In genomic region chr7:143088549-143089231, GRCh38 we compare ENCODE assay signal across 20 cellular contexts. TPM values are rescaled to one million over a fixed set of nuclear protein-coding genes. Genes with fewer than 3 reads are reported as not detected.
"Had no signal": no experiment of that assay in that cellular context is flagged by ENCODE, and none has a peak within 500 bp of the region (broad histone marks: within the 10 kb centered on the region; RNA-seq: fewer than 3 reads in every experiment).

No MANE protein-coding gene starts in this region.

RNA-seq across cellular contexts. Expression of gene OR6V1, which starts 36.5 kb away (rescaled TPM):
- total RNA-seq: dermis microvascular lymphatic vessel endothelial cell; endodermal cell; esophagus mucosa; esophagus squamous epithelium; gastrocnemius medialis; glomerular endothelial cell; heart right ventricle; kidney epithelial cell; left cardiac atrium; left lung; left ventricle myocardium superior; lower leg skin; lower lobe of right lung; lung microvascular endothelial cell; mesenteric fat pad; mesothelial cell of epicardium; mucosa of descending colon; myocyte; naive thymus-derived CD8-positive, alpha-beta T cell had no signal
- polyA plus RNA-seq: heart right ventricle; keratinocyte; naive thymus-derived CD8-positive, alpha-beta T cell had no signal

RNA-seq across cellular contexts. Expression of gene PIP, which starts 43.2 kb away (rescaled TPM):
- total RNA-seq: dermis microvascular lymphatic vessel endothelial cell; endodermal cell; esophagus squamous epithelium; gastrocnemius medialis; glomerular endothelial cell; heart right ventricle; kidney epithelial cell; left cardiac atrium; left ventricle myocardium superior; lung microvascular endothelial cell; mesenteric fat pad; mesothelial cell of epicardium; mucosa of descending colon; myocyte; naive thymus-derived CD8-positive, alpha-beta T cell had no signal
- polyA plus RNA-seq: heart right ventricle; keratinocyte; naive thymus-derived CD8-positive, alpha-beta T cell had no signal
